13 cellular contexts compared by ENCODE assay signal in genomic region chr7:48140001-48140681, GRCh38. TPM values are rescaled to one million over a fixed set of nuclear protein-coding genes. Genes with fewer than 3 reads are reported as not detected.
DNase-seq lines count a peak whose midpoint lies in the region; ATAC-seq and TF ChIP-seq lines count a peak whose summit lies in the region.
"Had no signal": no experiment of that assay in that cellular context is flagged by ENCODE, and none has a peak within 500 bp of the region (broad histone marks: within the 10 kb centered on the region; RNA-seq: fewer than 3 reads in every experiment).

No MANE protein-coding gene starts in this region.

- peak overlapping the region; percentile 9 for H3K27ac Mint-ChIP-seq in Calu3 (ENCODE audit: unreplicated experiment)
- peak overlapping the region; percentile 5 for H3K27ac Mint-ChIP-seq in neural crest cell (ENCODE audit: unreplicated experiment)
- H3K27ac Mint-ChIP-seq: nephron progenitor cell had no signal

- H2AK5ac ChIP-seq in IMR-90 (ENCODE audit: low read depth, low read length): no peak overlapping the region

- H3K18ac ChIP-seq in IMR-90 (ENCODE audit: low read depth, low read length): no peak overlapping the region

- no peak overlapping the region for H3K4ac ChIP-seq in IMR-90 (ENCODE audit: low read depth, low read length)

- no peak overlapping the region for H2AK9ac ChIP-seq in IMR-90 (replicated peaks; ENCODE audit: low read depth, low read length, poor library complexity)

- H2BK120ac ChIP-seq in IMR-90 (ENCODE audit: low read depth, low read length): no peak overlapping the region

- H3K36me3 Mint-ChIP-seq in Calu3 (ENCODE audit: insufficient read depth, unreplicated experiment) (no peaks in the 10 kb centered on the region), neural crest cell (ENCODE audit: low read depth) (peaks cover 7% of the 10 kb centered on the region)

- intact Hi-C loops in Calu3 (cut with micrococcal nuclease; ENCODE audit: unreplicated experiment) (loop anchor here (1.0 kb wide), 1 partner anchor 14 kb away; no protein-coding TSS in a partner anchor), IMR-90 (cut with micrococcal nuclease) (no loop called here)

- H3K27me3 ChIP-seq in IMR-90 (ENCODE audit: control insufficient read depth, insufficient read depth, low read length): no peaks in the 10 kb centered on the region; the same call in 1 of the 2 replicates
- H3K27me3 ChIP-seq: breast epithelium had no signal

- H2BK5ac ChIP-seq in IMR-90 (ENCODE audit: low read depth, low read length, poor library complexity, severe bottlenecking): no peak overlapping the region

- H2BK20ac ChIP-seq in IMR-90 (ENCODE audit: low read depth, low read length): no peak overlapping the region

- H3K9ac ChIP-seq in IMR-90 (ENCODE audit: low read depth, low read length): no peak overlapping the region

- H3K4me3 ChIP-seq in IMR-90 (ENCODE audit: insufficient read depth, low read depth, low read length): no peak overlapping the region
- peak overlapping the region; percentile 28 for H3K4me3 ChIP-seq in choroid plexus epithelial cell (ENCODE audit: low read depth, low read length)

- H4K20me1 ChIP-seq in IMR-90 (ENCODE audit: insufficient read depth, low read length): no peaks in the 10 kb centered on the region

- POLR2A ChIA-PET in IMR-90 (lab: Charles Lee; ENCODE audit: unreplicated experiment): no interaction called here

- CTCF ChIA-PET in Calu3 (lab: Charles Lee): interaction anchor here (0.6 to 3.8 kb wide), 7 partner anchors 13 to 1078 kb away, joined by 3 to 20 read pairs (median 5); no protein-coding TSS in a partner anchor
- CTCF ChIA-PET in IMR-90 (lab: Yijun Ruan, JAX): interaction anchor here (0.7 to 1.1 kb wide), 2 partner anchors 15 to 880 kb away, joined by 3 to 4 read pairs; no protein-coding TSS in a partner anchor

- H3K4me2 ChIP-seq in IMR-90 (ENCODE audit: low read depth, low read length): peak overlapping the region; percentile 70

- ATAC-seq in IMR-90 (ENCODE audit: low read depth) (no peak; the same call in 1 of the 2 replicates), GM18858 (IDR thresholded peaks at IDR 0.05; ENCODE audit: unreplicated experiment) (no peak), HG03139 (IDR thresholded peaks at IDR 0.05; ENCODE audit: unreplicated experiment) (no peak)

- H4K5ac ChIP-seq in IMR-90 (ENCODE audit: low read depth, low read length): no peak overlapping the region

- no peaks in the 10 kb centered on the region for H3K9me3 Mint-ChIP-seq in Calu3 (ENCODE audit: low read depth, unreplicated experiment)
- H3K9me3 Mint-ChIP-seq in neural crest cell: peaks cover 6% of the 10 kb centered on the region

- TF ChIP-seq CTCF in Calu3 (IDR thresholded peaks at IDR 0.05; ENCODE audit: unreplicated experiment): no peak
- TF ChIP-seq CTCF in IMR-90 (conservative IDR thresholded peaks at IDR 0.05; ENCODE audit: low read depth, low read length): no peak
- TF ChIP-seq CTCF in choroid plexus epithelial cell (conservative IDR thresholded peaks at IDR 0.05; ENCODE audit: low read depth, low read length): no peak
- no peak for TF ChIP-seq CTCF in neural crest cell (conservative IDR thresholded peaks at IDR 0.05)

- dilution Hi-C loops in IMR-90 (cut with HindIII; ENCODE audit: low sequenced_read_pairs, unreplicated experiment): no loop called here

- no peak overlapping the region for H3K14ac ChIP-seq in IMR-90 (replicated peaks; ENCODE audit: low read depth, low read length)

- no peak overlapping the region for H3K23ac ChIP-seq in IMR-90 (ENCODE audit: low read depth, low read length)

- BruUV-seq in Calu3 (replicated peaks; lab: Mats Ljungman, UMichigan): no TSS peak
- no TSS peak for BruUV-seq in IMR-90 (replicated peaks; lab: Mats Ljungman, UMichigan)

- H3K79me1 ChIP-seq in IMR-90 (ENCODE audit: low read depth in 1 of 2, low read length in 2 of 2): no peaks in the 10 kb centered on the region

- no peak overlapping the region for H4K91ac ChIP-seq in IMR-90 (ENCODE audit: insufficient read depth, low read depth, low read length)

- H2AFZ ChIP-seq in IMR-90 (replicated peaks; ENCODE audit: low read length, poor library complexity): no peak overlapping the region

- no peaks in the 10 kb centered on the region for H3K36me3 ChIP-seq in IMR-90 (ENCODE audit: control insufficient read depth, insufficient read depth, low read length)
- H3K36me3 ChIP-seq: breast epithelium had no signal

- H4K8ac ChIP-seq in IMR-90 (ENCODE audit: low read depth in 2 of 2, low read length in 2 of 2): no peak overlapping the region

- no peaks in the 10 kb centered on the region for H3K9me3 ChIP-seq in IMR-90 (ENCODE audit: control insufficient read depth, insufficient read depth, low read length)
- H3K9me3 ChIP-seq: breast epithelium had no signal

- no peak overlapping the region for H3K27ac ChIP-seq in IMR-90 (ENCODE audit: insufficient read depth, low read length)

- H3K4me1 Mint-ChIP-seq in Calu3 (ENCODE audit: low read depth, unreplicated experiment) (peaks cover 39% of the 10 kb centered on the region), neural crest cell (peaks cover 20% of the 10 kb centered on the region)

- H2BK15ac ChIP-seq in IMR-90 (ENCODE audit: low read depth, low read length): no peak overlapping the region

- TF ChIP-seq POLR2A in IMR-90 (IDR thresholded peaks at IDR 0.05; ENCODE audit: low read depth, low read length) (no peak), erythroblast (IDR thresholded peaks at IDR 0.05; ENCODE audit: low read length) (no peak)

- DNase-seq in Calu3 (peak; percentile 64), IMR-90 (no peak), choroid plexus epithelial cell (ENCODE audit: low read depth) (peak; percentile 74), neural crest cell (ENCODE audit: low read depth, low spot score) (no peak), NCI-H524 treated with DMSO at 0.1 percent for 48 hours (lab: John Stamatoyannopoulos, UW) (no peak), erythroblast (lab: John Stamatoyannopoulos, UW) (no peak)
- DNase-seq: activated CD8-positive, alpha-beta memory T cell treated with anti-CD3 and anti-CD28 coated beads for 24 hours; hippocampal formation; nephron progenitor cell; Right ventricle myocardium superior had no signal

- H3K4me1 ChIP-seq in IMR-90 (ENCODE audit: control insufficient read depth, insufficient read depth, low read length): peaks cover 3% of the 10 kb centered on the region; the same call in 1 of the 2 replicates
- H3K4me1 ChIP-seq: breast epithelium had no signal

- H3K27me3 Mint-ChIP-seq in Calu3 (ENCODE audit: unreplicated experiment) (no peaks in the 10 kb centered on the region), neural crest cell (ENCODE audit: low read depth) (no peaks in the 10 kb centered on the region)

- no peak overlapping the region for H3K56ac ChIP-seq in IMR-90 (ENCODE audit: extremely low read depth, insufficient read depth, low read length)

- in situ Hi-C loops in IMR-90 (cut with MboI; ENCODE audit: low sequenced_read_pairs): no loop called here

- TF ChIP-seq RAD21 in IMR-90 (IDR thresholded peaks at IDR 0.05; ENCODE audit: low read length): no peak

- H3K4me3 Mint-ChIP-seq in Calu3 (ENCODE audit: low read depth, unreplicated experiment): peak overlapping the region; percentile 9
- H3K4me3 Mint-ChIP-seq in neural crest cell: no peak overlapping the region
- H3K4me3 Mint-ChIP-seq: nephron progenitor cell had no signal

- no peaks in the 10 kb centered on the region; the same call in 1 of the 2 replicates for H3K9me1 ChIP-seq in IMR-90 (ENCODE audit: insufficient read depth, low read length)

- 83% methylated on average over 6 of the region's 7 CpGs; no CpG with 5 or more reads in 1 of the 2 experiments for WGBS in IMR-90 (ENCODE audit: extremely low coverage in 2 of 2, insufficient read length in 1 of 2), 2 experiments

TF ChIP-seq in IMR-90, 13 proteins besides CTCF, POLR2A, EP300 and RAD21:
- TF ChIP-seq CEBPB (IDR thresholded peaks at IDR 0.05; ENCODE audit: low read depth, low read length) (no peak), MAZ (IDR thresholded peaks at IDR 0.05; ENCODE audit: borderline replicate concordance, low read depth, low read length) (no peak), NFE2L2 (IDR thresholded peaks at IDR 0.05; ENCODE audit: low read depth, low read length) (no peak), FOS (IDR thresholded peaks at IDR 0.05; ENCODE audit: low read depth, low read length) (no peak), MXI1 (IDR thresholded peaks at IDR 0.05; ENCODE audit: borderline replicate concordance, low read depth, low read length) (no peak)
- TF ChIP-seq, protein P1, sequence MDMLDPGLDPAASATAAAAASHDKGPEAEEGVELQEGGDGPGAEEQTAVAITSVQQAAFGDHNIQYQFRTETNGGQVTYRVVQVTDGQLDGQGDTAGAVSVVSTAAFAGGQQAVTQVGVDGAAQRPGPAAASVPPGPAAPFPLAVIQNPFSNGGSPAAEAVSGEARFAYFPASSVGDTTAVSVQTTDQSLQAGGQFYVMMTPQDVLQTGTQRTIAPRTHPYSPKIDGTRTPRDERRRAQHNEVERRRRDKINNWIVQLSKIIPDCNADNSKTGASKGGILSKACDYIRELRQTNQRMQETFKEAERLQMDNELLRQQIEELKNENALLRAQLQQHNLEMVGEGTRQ (IDR thresholded peaks at IDR 0.05; ENCODE audit: low read depth, low read length): no peak

RNA-seq across cellular contexts. Expression of gene ABCA13, which starts 31.1 kb away (rescaled TPM):
- total RNA-seq in Calu3 (2022) (9.4 and 12.1 TPM in 2 replicates), IMR-90 (2012; rRNA removed) (under 0.01 TPM in 2 replicates), neural crest cell (0.75 and 0.89 TPM in 2 replicates)
- polyA plus RNA-seq in IMR-90 (2012; rRNA removed): 0.04 and 0.07 TPM in 2 replicates
- 0.01 and 0.02 TPM in 2 replicates for polyA plus RNA-seq in IMR-90 (2012; cell fraction: cytosol; rRNA removed)
- 0.01 and 0.06 TPM in 2 replicates for polyA plus RNA-seq in IMR-90 (2012; cell fraction: nucleus; rRNA removed; ENCODE audit: low replicate concordance)

RNA-seq across cellular contexts. Expression of gene UPP1, which starts 51.1 kb away (rescaled TPM):
- total RNA-seq in Calu3 (2022) (70.3 and 75.4 TPM in 2 replicates), IMR-90 (2012; rRNA removed) (3.9 and 4.2 TPM in 2 replicates), neural crest cell (18.9 and 23.1 TPM in 2 replicates)
- 14.5 and 17.0 TPM in 2 replicates for polyA plus RNA-seq in IMR-90 (2012; rRNA removed)
- 13.7 and 14.6 TPM in 2 replicates for polyA plus RNA-seq in IMR-90 (2012; cell fraction: cytosol; rRNA removed)
- polyA plus RNA-seq in IMR-90 (2012; cell fraction: nucleus; rRNA removed; ENCODE audit: low replicate concordance): 47.9 and 58.8 TPM in 2 replicates

Comparison
In these comparisons a context has a peak if more than half of its experiments do, and no peak if none do; other contexts are left out.
1. DNase-seq: peak in Calu3 (single experiment) and choroid plexus epithelial cell (single experiment); none in IMR-90 (single experiment), neural crest cell (single experiment), NCI-H524 treated with DMSO at 0.1 percent for 48 hours (single experiment) and erythroblast (0 of 2).